26 cellular contexts compared by ENCODE assay signal in genomic region chr13:67971291-67971690, GRCh38.
DNase-seq lines count a peak whose midpoint lies in the region; ATAC-seq, FAIRE-seq and TF ChIP-seq lines count a peak whose summit lies in the region.
"Had no signal": no experiment of that assay in that cellular context is flagged by ENCODE, and none has a peak within 500 bp of the region (broad histone marks: within the 10 kb centered on the region; RNA-seq: fewer than 3 reads in every experiment).

No MANE protein-coding gene starts in this region.

- no CpG with 5 or more reads among the region's 5 CpGs for WGBS in H9 (ENCODE audit: extremely low coverage, insufficient read length, low lambda C conversion rate)

- no peak overlapping the region for H2AK5ac ChIP-seq in H9 (ENCODE audit: insufficient read length, low read length)

- TF ChIP-seq CTCF in H9 (conservative IDR thresholded peaks at IDR 0.05) (no peak), astrocyte (IDR thresholded peaks at IDR 0.05; ENCODE audit: insufficient read depth, low read depth, low read length) (no peak)

- FAIRE-seq in astrocyte (lab: Jason Lieb, UNC), result no peak
- FAIRE-seq: GM18507 had no signal

- POLR2A ChIA-PET in activated CD4-positive, alpha-beta memory T cell treated with anti-CD3 and anti-CD28 coated beads, Interleukin-2, amount 10 ng/mL, durations not matched to agents 7 days and 5 days (lab: Charles Lee), result no interaction called here

- H3K27ac Mint-ChIP-seq in H9 (no peak overlapping the region), astrocyte (ENCODE audit: unreplicated experiment) (peak overlapping the region; percentile 75)
- H3K27ac Mint-ChIP-seq in activated CD4-positive, alpha-beta memory T cell treated with anti-CD3 and anti-CD28 coated beads, Interleukin-2, amount 10 ng/mL, durations not matched to agents 7 days and 5 days, result no peak overlapping the region
- H3K27ac Mint-ChIP-seq: B cell; CD14-positive monocyte; CD8-positive, alpha-beta memory T cell; HFFc6; IgD-negative memory B cell had no signal

- DNase-seq in H9 (no peak), astrocyte (ENCODE audit: low read depth) (peak; percentile 31), myocyte (ENCODE audit: low read depth) (peak; percentile 35), EL (no peak)
- no peak for DNase-seq in activated CD4-positive, alpha-beta memory T cell treated with anti-CD3 and anti-CD28 coated beads, Interleukin-2, amount 10 ng/mL, durations not matched to agents 7 days and 5 days
- DNase-seq: Calu3; CD8-positive, alpha-beta memory T cell; DMS153; DND-41; HFFc6; NCI-H1092 treated with DMSO at 0.1 percent for 48 hours; NCI-H1436 treated with DMSO at 0.1 percent for 48 hours; NCI-H187 treated with DMSO at 0.1 percent for 48 hours; NCI-H2107; NCI-H524 treated with DMSO at 0.1 percent for 48 hours; NCI-H774; PC-3; SJCRH30 had no signal

- no peak overlapping the region for H3K56ac ChIP-seq in H9 (ENCODE audit: insufficient read length, low read depth, low read length)

- no peak overlapping the region for H4K8ac ChIP-seq in H9 (replicated peaks; ENCODE audit: insufficient read length, low read depth, low read length)

- no peak overlapping the region for H2BK20ac ChIP-seq in H9 (ENCODE audit: low read depth, low read length, poor library complexity, severe bottlenecking)

- no peak overlapping the region for H3K9ac ChIP-seq in H9 (ENCODE audit: extremely low read depth, insufficient read length, low read length)
- H3K9ac ChIP-seq in astrocyte (ENCODE audit: low read length), result no peak overlapping the region
- H3K9ac ChIP-seq: KMS-11 had no signal

- no peak overlapping the region for H2BK12ac ChIP-seq in H9 (ENCODE audit: insufficient read length, low read depth, low read length)

- H3K36me3 ChIP-seq in astrocyte (ENCODE audit: insufficient read depth, low read length), result no peaks in the 10 kb centered on the region
- H3K36me3 ChIP-seq: HAP-1, SJCRH30 had no signal

- no peaks in the 10 kb centered on the region for H3K23me2 ChIP-seq in H9 (ENCODE audit: insufficient read length, low read depth, low read length, poor library complexity, severe bottlenecking)

- H4K20me1 ChIP-seq in H9 (ENCODE audit: control insufficient read depth, insufficient read depth, insufficient read length) (no peaks in the 10 kb centered on the region), astrocyte (ENCODE audit: insufficient read depth, low read length) (no peaks in the 10 kb centered on the region)

- H3K27me3 Mint-ChIP-seq in H9 (ENCODE audit: low read depth) (no peaks in the 10 kb centered on the region), astrocyte (ENCODE audit: low read depth, unreplicated experiment) (no peaks in the 10 kb centered on the region)
- H3K27me3 Mint-ChIP-seq in activated CD4-positive, alpha-beta memory T cell treated with anti-CD3 and anti-CD28 coated beads, Interleukin-2, amount 10 ng/mL, durations not matched to agents 7 days and 5 days, result no peaks in the 10 kb centered on the region
- H3K27me3 Mint-ChIP-seq: B cell; CD8-positive, alpha-beta memory T cell; IgD-negative memory B cell had no signal

- H2BK120ac ChIP-seq in H9 (ENCODE audit: low read depth, low read length, poor library complexity, severe bottlenecking), result no peak overlapping the region

- CTCF ChIA-PET in activated CD4-positive, alpha-beta memory T cell treated with anti-CD3 and anti-CD28 coated beads, Interleukin-2, amount 10 ng/mL, durations not matched to agents 7 days and 5 days (lab: Charles Lee), result no interaction called here

- H3T11ph ChIP-seq in H9 (ENCODE audit: low read length), result no peak overlapping the region

- H3K4ac ChIP-seq in H9 (ENCODE audit: low read depth, low read length), result no peak overlapping the region

- no peak overlapping the region for H2BK5ac ChIP-seq in H9 (ENCODE audit: insufficient read length, low read length)

- no peaks in the 10 kb centered on the region for H3K9me3 ChIP-seq in H9 (ENCODE audit: control insufficient read depth, low read depth, low read length)
- H3K9me3 ChIP-seq in astrocyte (ENCODE audit: insufficient read depth, low read depth, low read length), result no peaks in the 10 kb centered on the region
- H3K9me3 ChIP-seq: HAP-1, SJCRH30 had no signal

- H3K27ac ChIP-seq in H9 (ENCODE audit: insufficient read length, low read depth, low read length) (no peak overlapping the region), astrocyte (ENCODE audit: low read depth, low read length) (no peak overlapping the region)
- H3K27ac ChIP-seq: KMS-11, SJCRH30 had no signal

- H3K4me1 Mint-ChIP-seq in H9 (peaks cover 3 to 4% of the 10 kb centered on the region in 2 experiments; a peak in 2 of 4 replicates), astrocyte (ENCODE audit: low read depth, unreplicated experiment) (peaks cover 12% of the 10 kb centered on the region)
- no peaks in the 10 kb centered on the region for H3K4me1 Mint-ChIP-seq in activated CD4-positive, alpha-beta memory T cell treated with anti-CD3 and anti-CD28 coated beads, Interleukin-2, amount 10 ng/mL, durations not matched to agents 7 days and 5 days
- H3K4me1 Mint-ChIP-seq: B cell; CD14-positive monocyte; CD8-positive, alpha-beta memory T cell; IgD-negative memory B cell had no signal

- no peaks in the 10 kb centered on the region for H3K9me3 Mint-ChIP-seq in H9
- H3K9me3 Mint-ChIP-seq in astrocyte (ENCODE audit: unreplicated experiment), result no peaks in the 10 kb centered on the region
- H3K9me3 Mint-ChIP-seq in activated CD4-positive, alpha-beta memory T cell treated with anti-CD3 and anti-CD28 coated beads, Interleukin-2, amount 10 ng/mL, durations not matched to agents 7 days and 5 days, result no peaks in the 10 kb centered on the region

- H2AFZ ChIP-seq in H9 (ENCODE audit: low read length), result peak overlapping the region; percentile 56
- H2AFZ ChIP-seq in astrocyte (ENCODE audit: low read depth, low read length), result no peak overlapping the region

- H3K4me2 ChIP-seq in H9 (ENCODE audit: insufficient read depth, insufficient read length, low read length) (no peak overlapping the region), astrocyte (ENCODE audit: low read length) (no peak overlapping the region)
- H3K4me2 ChIP-seq: KMS-11 had no signal

- H3K79me2 ChIP-seq in H9 (ENCODE audit: insufficient read depth, low read length) (no peaks in the 10 kb centered on the region), astrocyte (ENCODE audit: insufficient read depth, low read length) (no peaks in the 10 kb centered on the region)

- no peaks in the 10 kb centered on the region for H3K36me3 Mint-ChIP-seq in H9 (ENCODE audit: insufficient read depth in 1 of 3, low read depth in 3 of 3)
- H3K36me3 Mint-ChIP-seq in astrocyte (ENCODE audit: low read depth, unreplicated experiment), result no peaks in the 10 kb centered on the region
- no peaks in the 10 kb centered on the region for H3K36me3 Mint-ChIP-seq in activated CD4-positive, alpha-beta memory T cell treated with anti-CD3 and anti-CD28 coated beads, Interleukin-2, amount 10 ng/mL, durations not matched to agents 7 days and 5 days (ENCODE audit: low read depth)
- H3K36me3 Mint-ChIP-seq: CD14-positive monocyte; CD8-positive, alpha-beta memory T cell; IgD-negative memory B cell had no signal

- no peak overlapping the region for H3K18ac ChIP-seq in H9 (ENCODE audit: insufficient read length, low read depth, low read length)

- no peak overlapping the region for H3K4me3 Mint-ChIP-seq in H9
- H3K4me3 Mint-ChIP-seq in astrocyte (ENCODE audit: unreplicated experiment), result no peak overlapping the region
- no peak overlapping the region for H3K4me3 Mint-ChIP-seq in activated CD4-positive, alpha-beta memory T cell treated with anti-CD3 and anti-CD28 coated beads, Interleukin-2, amount 10 ng/mL, durations not matched to agents 7 days and 5 days
- H3K4me3 Mint-ChIP-seq: B cell; CD14-positive monocyte; CD8-positive, alpha-beta memory T cell; HFFc6; IgD-negative memory B cell had no signal

- no peak overlapping the region for H3K23ac ChIP-seq in H9 (ENCODE audit: insufficient read length, low read depth, low read length)

- H3K4me1 ChIP-seq in H9 (ENCODE audit: insufficient read depth, low read length) (peaks cover 2% of the 10 kb centered on the region; the same call in 1 of the 2 replicates), astrocyte (ENCODE audit: insufficient read depth, low read length) (no peaks in the 10 kb centered on the region)
- H3K4me1 ChIP-seq: HAP-1 had no signal

- no peak overlapping the region for H3K4me3 ChIP-seq in astrocyte (ENCODE audit: insufficient read depth, low read depth, low read length)
- H3K4me3 ChIP-seq: HAP-1, SJCRH30 had no signal

- H3K14ac ChIP-seq in H9 (ENCODE audit: insufficient read depth, low read length), result no peak overlapping the region

- H2BK15ac ChIP-seq in H9 (ENCODE audit: low read depth, low read length), result no peak overlapping the region

- H3K27me3 ChIP-seq in H9 (ENCODE audit: insufficient read depth, low read length), result no peaks in the 10 kb centered on the region
- no peaks in the 10 kb centered on the region for H3K27me3 ChIP-seq in astrocyte (ENCODE audit: insufficient read depth, low read length)
- H3K27me3 ChIP-seq: SJCRH30 had no signal

- H4K5ac ChIP-seq in H9 (ENCODE audit: insufficient read length, low read depth, low read length), result no peak overlapping the region

- ATAC-seq in HG02870 (IDR thresholded peaks at IDR 0.05; ENCODE audit: unreplicated experiment) (no peak), GM19328 (IDR thresholded peaks at IDR 0.05; ENCODE audit: unreplicated experiment) (no peak)
- ATAC-seq: PC-3 had no signal

- no peaks in the 10 kb centered on the region for H3K79me1 ChIP-seq in H9 (ENCODE audit: insufficient read depth, low read depth, low read length, poor library complexity, severe bottlenecking)

- H4K91ac ChIP-seq in H9 (ENCODE audit: insufficient read length, low read depth, low read length), result no peak overlapping the region

Comparison
In these comparisons a context has a peak if more than half of its experiments do, and no peak if none do; other contexts are left out.
1. DNase-seq: peak in astrocyte (single experiment) and myocyte (single experiment); none in H9 (single experiment), EL (single experiment) and activated CD4-positive, alpha-beta memory T cell treated with anti-CD3 and anti-CD28 coated beads, Interleukin-2, amount 10 ng/mL, durations not matched to agents 7 days and 5 days (single experiment).